22 cellular contexts compared by ENCODE assay signal in the genomic region with DNA sequence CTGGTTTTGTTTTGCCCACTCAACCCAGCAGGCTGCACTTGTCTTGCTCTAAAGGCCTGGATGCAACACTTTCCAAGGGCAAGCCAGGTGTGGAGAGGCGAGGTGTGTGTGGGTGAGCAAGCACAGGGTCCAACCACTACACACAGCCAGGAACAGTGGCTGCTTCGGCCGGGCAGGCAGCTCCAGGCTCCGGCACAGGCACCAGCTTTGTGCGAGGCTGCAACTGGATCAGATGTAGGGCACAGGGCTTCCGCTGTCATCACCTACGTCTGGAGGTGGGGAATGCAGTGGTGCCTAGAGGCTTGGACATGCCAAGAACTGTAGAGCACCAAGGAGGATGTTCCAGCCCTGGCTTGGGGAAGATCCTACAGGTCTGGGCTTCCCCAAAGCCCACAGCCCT.
"Had no signal": no experiment of that assay in that cellular context is flagged by ENCODE, and none has a peak within 500 bp of the region (broad histone marks: within the 10 kb centered on the region; RNA-seq: fewer than 3 reads in every experiment).

No MANE protein-coding gene starts in this region.

- H3K27ac ChIP-seq: brain microvascular endothelial cell, cardiac muscle cell, SK-N-MC, WERI-Rb-1 had no signal

- H3K27me3 Mint-ChIP-seq: activated CD8-positive, alpha-beta T cell treated with anti-CD3 and anti-CD28 coated beads for 36 hours; activated naive CD8-positive, alpha-beta T cell treated with anti-CD3 and anti-CD28 coated beads, Interleukin-2, amount 50 U/mL, for 24 hours had no signal

- H3K4me1 Mint-ChIP-seq: activated naive CD8-positive, alpha-beta T cell treated with anti-CD3 and anti-CD28 coated beads, Interleukin-2, amount 50 U/mL, for 24 hours had no signal

- DNase-seq: activated CD4-positive, alpha-beta T cell treated with anti-CD3 and anti-CD28 coated beads for 4 hours; activated CD8-positive, alpha-beta memory T cell treated with anti-CD3 and anti-CD28 coated beads, Interleukin-2, amount 50 U/mL, for 48 hours; activated CD8-positive, alpha-beta T cell treated with anti-CD3 and anti-CD28 coated beads for 36 hours; activated effector memory CD4-positive, alpha-beta T cell treated with anti-CD3 and anti-CD28 coated beads, Interleukin-2, amount 50 U/mL, for 16 hours; activated naive CD4-positive, alpha-beta T cell treated with Interleukin-2 at 50 U/mL for 16 hours; activated naive CD8-positive, alpha-beta T cell treated with anti-CD3 and anti-CD28 coated beads, Interleukin-2, amount 50 U/mL, for 24 hours; activated T-cell treated with anti-CD3 and anti-CD28 coated beads, Interleukin-2, amount 50 U/mL, for 1 hour; amygdala; brain microvascular endothelial cell; MM.1S; NCI-H1105; NCI-H1436; NCI-H1694 treated with DMSO at 0.1 percent for 48 hours; NCI-H2029 treated with DMSO at 0.1 percent for 48 hours; NCI-H524; RPMI8226; T-helper 1 cell; WERI-Rb-1 had no signal

- H3K4me3 ChIP-seq: cardiac muscle cell, SK-N-MC had no signal

- H3K36me3 ChIP-seq: brain microvascular endothelial cell, cardiac muscle cell, WERI-Rb-1 had no signal

- ATAC-seq: activated CD8-positive, alpha-beta T cell treated with anti-CD3 and anti-CD28 coated beads for 36 hours; activated naive CD4-positive, alpha-beta T cell treated with anti-CD3 and anti-CD28 coated beads, Interleukin-2, amount 50 U/mL, for 72 hours; activated naive CD8-positive, alpha-beta T cell treated with anti-CD3 and anti-CD28 coated beads, Interleukin-2, amount 50 U/mL, for 24 hours; Right ventricle myocardium inferior had no signal

- H3K27me3 ChIP-seq: brain microvascular endothelial cell, cardiac muscle cell had no signal

- H3K4me3 Mint-ChIP-seq: activated CD8-positive, alpha-beta T cell treated with anti-CD3 and anti-CD28 coated beads for 36 hours; activated naive CD8-positive, alpha-beta T cell treated with anti-CD3 and anti-CD28 coated beads, Interleukin-2, amount 50 U/mL, for 24 hours had no signal

- H3K27ac Mint-ChIP-seq: activated CD8-positive, alpha-beta T cell treated with anti-CD3 and anti-CD28 coated beads for 36 hours; activated naive CD4-positive, alpha-beta T cell treated with anti-CD3 and anti-CD28 coated beads, Interleukin-2, amount 50 U/mL, for 72 hours; activated naive CD8-positive, alpha-beta T cell treated with anti-CD3 and anti-CD28 coated beads, Interleukin-2, amount 50 U/mL, for 24 hours had no signal
